9 cellular contexts compared by ENCODE assay signal in the genomic region with DNA sequence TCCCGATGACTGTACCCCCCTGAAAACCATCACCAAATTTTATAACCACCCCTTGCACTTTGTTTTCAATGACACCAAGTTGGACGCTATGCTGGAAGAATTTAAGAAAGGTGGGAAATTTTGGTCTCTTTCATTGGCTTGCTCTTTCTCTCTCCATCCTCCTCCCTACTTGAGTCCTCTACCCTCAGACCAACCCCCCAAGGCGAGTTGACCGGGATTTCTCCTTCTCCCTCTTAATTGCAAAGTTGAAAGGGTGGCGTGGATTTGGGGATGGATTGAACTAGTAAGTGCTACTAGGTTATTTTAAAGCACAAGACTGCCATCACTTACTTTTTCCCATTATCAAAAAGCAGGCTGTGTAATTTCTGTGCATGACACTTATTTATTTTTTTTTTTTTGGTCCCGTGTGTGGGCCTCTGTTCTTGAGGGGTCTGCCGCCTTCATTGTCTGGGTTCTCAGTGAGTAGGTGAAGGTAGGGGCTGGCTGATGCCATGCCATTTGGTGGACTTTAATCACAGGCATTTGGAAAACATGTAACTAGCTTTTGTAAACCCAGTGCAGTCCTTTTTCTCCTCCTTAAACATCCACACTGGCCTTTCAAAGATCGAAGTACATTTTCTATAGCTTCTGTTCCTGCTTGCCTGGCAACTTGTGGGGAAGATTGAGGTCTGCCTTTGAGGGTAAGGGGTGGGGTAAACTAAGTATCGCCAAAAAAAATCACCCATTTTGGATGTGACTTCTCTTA. TPM values are rescaled to one million over a fixed set of nuclear protein-coding genes. Genes with fewer than 3 reads are reported as not detected.
DNase-seq lines count a peak whose midpoint lies in the region; ATAC-seq and TF ChIP-seq lines count a peak whose summit lies in the region.
"Had no signal": no experiment of that assay in that cellular context is flagged by ENCODE, and none has a peak within 500 bp of the region (broad histone marks: within the 10 kb centered on the region; RNA-seq: fewer than 3 reads in every experiment).

No MANE protein-coding gene starts in this region.

- peaks cover 11% of the 10 kb centered on the region for H3K79me2 ChIP-seq in MM.1S (ENCODE audit: low read length)
- peaks cover 44% of the 10 kb centered on the region for H3K79me2 ChIP-seq in neural cell (replicated peaks; ENCODE audit: insufficient read depth, low read length)

- no peaks in the 10 kb centered on the region for H3K36me3 Mint-ChIP-seq in CD4-positive, CD25-positive, alpha-beta regulatory T cell

- TF ChIP-seq RAD21 in neural cell (conservative IDR thresholded peaks at IDR 0.05): no peak

- H4K20me1 ChIP-seq in MM.1S (ENCODE audit: insufficient read depth, low read length) (no peaks in the 10 kb centered on the region), neural cell (ENCODE audit: insufficient read depth) (no peaks in the 10 kb centered on the region)

- no peaks in the 10 kb centered on the region for H3K36me3 ChIP-seq in CD4-positive, CD25-positive, alpha-beta regulatory T cell (ENCODE audit: control insufficient read depth, insufficient read depth, low read length)
- H3K36me3 ChIP-seq in MM.1S (replicated peaks; ENCODE audit: insufficient read depth, low read length) (no peaks in the 10 kb centered on the region), neural cell (ENCODE audit: insufficient read depth, low read length) (no peaks in the 10 kb centered on the region)
- no peaks in the 10 kb centered on the region for H3K36me3 ChIP-seq in effector memory CD4-positive, alpha-beta T cell (ENCODE audit: control insufficient read depth, insufficient read depth, low read length)

- DNase-seq in CD4-positive, CD25-positive, alpha-beta regulatory T cell: no peak
- DNase-seq in MM.1S: no peak
- DNase-seq in effector memory CD4-positive, alpha-beta T cell: no peak
- DNase-seq: NK-92 treated with Interleukin-12 subunit alpha and Interleukin-12 subunit beta, amount 100 ng/mL, for 24 hours had no signal

- H3K9ac ChIP-seq in MM.1S (ENCODE audit: low read length) (no peak overlapping the region), neural cell (ENCODE audit: low read length) (peak overlapping the region; percentile 90)

- no peaks in the 10 kb centered on the region for H3K9me2 ChIP-seq in MM.1S (replicated peaks; ENCODE audit: insufficient read depth, low read length)
- no peaks in the 10 kb centered on the region for H3K9me2 ChIP-seq in neural cell (ENCODE audit: insufficient read depth, low read length)

- peaks cover 53% of the 10 kb centered on the region for H3K4me1 ChIP-seq in CD4-positive, CD25-positive, alpha-beta regulatory T cell (ENCODE audit: control insufficient read depth, insufficient read depth, low read length, poor library complexity, severe bottlenecking)
- peaks cover 15% of the 10 kb centered on the region for H3K4me1 ChIP-seq in MM.1S (ENCODE audit: low read length)
- peaks cover 23% of the 10 kb centered on the region for H3K4me1 ChIP-seq in effector memory CD4-positive, alpha-beta T cell (ENCODE audit: control insufficient read depth, insufficient read depth, low read length, poor library complexity, severe bottlenecking)

- ATAC-seq in CD4-positive, CD25-positive, alpha-beta regulatory T cell (ENCODE audit: low read depth in 2 of 2): no peak
- ATAC-seq in GM19397 (IDR thresholded peaks at IDR 0.05; ENCODE audit: unreplicated experiment) (no peak), HG03280 (IDR thresholded peaks at IDR 0.05; ENCODE audit: unreplicated experiment) (no peak), HG03045 (IDR thresholded peaks at IDR 0.05; ENCODE audit: unreplicated experiment) (no peak), GM19023 (IDR thresholded peaks at IDR 0.05; ENCODE audit: unreplicated experiment) (no peak)

- no peak for TF ChIP-seq EP300 in neural cell (conservative IDR thresholded peaks at IDR 0.05; ENCODE audit: poor library complexity, severe bottlenecking)

- H3K27ac ChIP-seq in CD4-positive, CD25-positive, alpha-beta regulatory T cell (ENCODE audit: insufficient read depth, low read length, poor library complexity, severe bottlenecking): no peak overlapping the region
- H3K27ac ChIP-seq in MM.1S (ENCODE audit: low read length): no peak overlapping the region
- no peak overlapping the region for H3K27ac ChIP-seq in effector memory CD4-positive, alpha-beta T cell (ENCODE audit: insufficient read depth, low read length, poor library complexity, severe bottlenecking)
- H3K27ac ChIP-seq in neural cell (ENCODE audit: low read length): no peak overlapping the region

- H3F3A ChIP-seq in MM.1S (ENCODE audit: insufficient read depth, low read length): peaks cover 8% of the 10 kb centered on the region; the same call in 1 of the 2 replicates
- H3F3A ChIP-seq in neural cell (ENCODE audit: insufficient read depth, low read length, poor library complexity, severe bottlenecking): no peaks in the 10 kb centered on the region

- H3K4me3 Mint-ChIP-seq in CD4-positive, CD25-positive, alpha-beta regulatory T cell: peak overlapping the region; percentile 92 to 97 (median 94)

- peak overlapping the region; percentile 61 for H3K4me3 ChIP-seq in CD4-positive, CD25-positive, alpha-beta regulatory T cell (ENCODE audit: low read depth, low read length)
- no peak overlapping the region for H3K4me3 ChIP-seq in MM.1S (ENCODE audit: low read length)
- H3K4me3 ChIP-seq in effector memory CD4-positive, alpha-beta T cell (ENCODE audit: insufficient read depth, low read depth, low read length, poor library complexity, severe bottlenecking): peak overlapping the region; percentile 99
- peak overlapping the region; percentile 95 for H3K4me3 ChIP-seq in neural cell (ENCODE audit: low read length)

- no peaks in the 10 kb centered on the region for H3K27me3 ChIP-seq in CD4-positive, CD25-positive, alpha-beta regulatory T cell (ENCODE audit: control insufficient read depth, insufficient read depth, low read length)
- H3K27me3 ChIP-seq in MM.1S (replicated peaks; ENCODE audit: insufficient read depth, low read length): no peaks in the 10 kb centered on the region
- no peaks in the 10 kb centered on the region for H3K27me3 ChIP-seq in effector memory CD4-positive, alpha-beta T cell (replicated peaks; ENCODE audit: control insufficient read depth, insufficient read depth, low read length, poor library complexity, severe bottlenecking)
- H3K27me3 ChIP-seq in neural cell (ENCODE audit: insufficient read depth, low read depth, low read length): no peaks in the 10 kb centered on the region

- peak overlapping the region; percentile 11 to 61 (median 26) for H3K27ac Mint-ChIP-seq in CD4-positive, CD25-positive, alpha-beta regulatory T cell

- peaks cover 13% of the 10 kb centered on the region for H3K27me3 Mint-ChIP-seq in CD4-positive, CD25-positive, alpha-beta regulatory T cell

- peaks cover 21 to 78% (median 53%) of the 10 kb centered on the region in 4 donors for H3K4me1 Mint-ChIP-seq in CD4-positive, CD25-positive, alpha-beta regulatory T cell

- H3K9me3 ChIP-seq in CD4-positive, CD25-positive, alpha-beta regulatory T cell (ENCODE audit: control insufficient read depth in 2 of 2, low read length in 2 of 2): no peaks in the 10 kb centered on the region
- H3K9me3 ChIP-seq in MM.1S (replicated peaks; ENCODE audit: insufficient read depth, low read length) (no peaks in the 10 kb centered on the region), neural cell (ENCODE audit: low read length) (no peaks in the 10 kb centered on the region)
- H3K9me3 ChIP-seq in effector memory CD4-positive, alpha-beta T cell (ENCODE audit: control insufficient read depth, low read length): no peaks in the 10 kb centered on the region

- H2AFZ ChIP-seq in MM.1S (ENCODE audit: low read length) (no peak overlapping the region), neural cell (ENCODE audit: low read depth, low read length) (no peak overlapping the region)

- H3K4me2 ChIP-seq in MM.1S (ENCODE audit: low read depth, low read length) (peak overlapping the region; percentile 14; the same call in 1 of the 2 replicates), neural cell (ENCODE audit: low read length) (peak overlapping the region; percentile 86)

- TF ChIP-seq CTCF in MM.1S (IDR thresholded peaks at IDR 0.05; ENCODE audit: low read length): no peak
- no peak for TF ChIP-seq CTCF in neural cell (IDR thresholded peaks at IDR 0.05; ENCODE audit: poor library complexity, severe bottlenecking)

- H3K9me3 Mint-ChIP-seq in CD4-positive, CD25-positive, alpha-beta regulatory T cell: no peaks in the 10 kb centered on the region

TF ChIP-seq in neural cell, 6 proteins besides CTCF, POLR2A, EP300 and RAD21:
- no peak for TF ChIP-seq MXI1 (conservative IDR thresholded peaks at IDR 0.05; ENCODE audit: poor library complexity, severe bottlenecking)
- TF ChIP-seq EZH2 (IDR thresholded peaks at IDR 0.05; ENCODE audit: borderline replicate concordance, insufficient read depth, low read length, poor library complexity, severe bottlenecking): no peak
- TF ChIP-seq, protein P1, sequence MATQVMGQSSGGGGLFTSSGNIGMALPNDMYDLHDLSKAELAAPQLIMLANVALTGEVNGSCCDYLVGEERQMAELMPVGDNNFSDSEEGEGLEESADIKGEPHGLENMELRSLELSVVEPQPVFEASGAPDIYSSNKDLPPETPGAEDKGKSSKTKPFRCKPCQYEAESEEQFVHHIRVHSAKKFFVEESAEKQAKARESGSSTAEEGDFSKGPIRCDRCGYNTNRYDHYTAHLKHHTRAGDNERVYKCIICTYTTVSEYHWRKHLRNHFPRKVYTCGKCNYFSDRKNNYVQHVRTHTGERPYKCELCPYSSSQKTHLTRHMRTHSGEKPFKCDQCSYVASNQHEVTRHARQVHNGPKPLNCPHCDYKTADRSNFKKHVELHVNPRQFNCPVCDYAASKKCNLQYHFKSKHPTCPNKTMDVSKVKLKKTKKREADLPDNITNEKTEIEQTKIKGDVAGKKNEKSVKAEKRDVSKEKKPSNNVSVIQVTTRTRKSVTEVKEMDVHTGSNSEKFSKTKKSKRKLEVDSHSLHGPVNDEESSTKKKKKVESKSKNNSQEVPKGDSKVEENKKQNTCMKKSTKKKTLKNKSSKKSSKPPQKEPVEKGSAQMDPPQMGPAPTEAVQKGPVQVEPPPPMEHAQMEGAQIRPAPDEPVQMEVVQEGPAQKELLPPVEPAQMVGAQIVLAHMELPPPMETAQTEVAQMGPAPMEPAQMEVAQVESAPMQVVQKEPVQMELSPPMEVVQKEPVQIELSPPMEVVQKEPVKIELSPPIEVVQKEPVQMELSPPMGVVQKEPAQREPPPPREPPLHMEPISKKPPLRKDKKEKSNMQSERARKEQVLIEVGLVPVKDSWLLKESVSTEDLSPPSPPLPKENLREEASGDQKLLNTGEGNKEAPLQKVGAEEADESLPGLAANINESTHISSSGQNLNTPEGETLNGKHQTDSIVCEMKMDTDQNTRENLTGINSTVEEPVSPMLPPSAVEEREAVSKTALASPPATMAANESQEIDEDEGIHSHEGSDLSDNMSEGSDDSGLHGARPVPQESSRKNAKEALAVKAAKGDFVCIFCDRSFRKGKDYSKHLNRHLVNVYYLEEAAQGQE (IDR thresholded peaks at IDR 0.05; ENCODE audit: borderline replicate concordance): no peak

RNA-seq across cellular contexts. Expression of a gene that starts 2.1 kb away (rescaled TPM):
- 13.3 TPM for total RNA-seq in CD4-positive, CD25-positive, alpha-beta regulatory T cell
- 1 to 10 TPM; 3.5 to 6.9 (median 6.0) TPM for polyA plus RNA-seq in CD4-positive, CD25-positive, alpha-beta regulatory T cell
- 5.0 and 5.1 TPM in 2 replicates for polyA plus RNA-seq in neural cell
- polyA minus RNA-seq in neural cell: 20.2 and 30.0 TPM in 2 replicates

RNA-seq across cellular contexts. Expression of a gene that starts 50.9 kb away (rescaled TPM):
- total RNA-seq in CD4-positive, CD25-positive, alpha-beta regulatory T cell: 0.37 TPM
- polyA plus RNA-seq in CD4-positive, CD25-positive, alpha-beta regulatory T cell: not detected
- 16.9 and 17.6 TPM in 2 replicates for polyA plus RNA-seq in neural cell
- 6.3 and 6.6 TPM in 2 replicates for polyA minus RNA-seq in neural cell

Comparison
In these comparisons a context has a peak if more than half of its experiments do, and no peak if none do; other contexts are left out.
1. RNA of a gene that starts 50.9 kb away (polyA plus RNA-seq): 16.9 to 17.6 TPM in neural cell; not detected in CD4-positive, CD25-positive, alpha-beta regulatory T cell; every median in the first group is over 10 times any median in the second.